ENCODE assay signal across 1 cellular context in genomic region chr5:68217476-68217984, GRCh38.
TF ChIP-seq lines count a peak whose summit lies in the region.

No MANE protein-coding gene starts in this region.

TF ChIP-seq in WTC11, 78 proteins besides CTCF, POLR2A, EP300 and RAD21 (continued from another document):
- TF ChIP-seq PRDM15 (CRISPR knock-in tag; IDR thresholded peaks at IDR 0.05) (no peak), MXD4 (CRISPR knock-in tag; IDR thresholded peaks at IDR 0.05; ENCODE audit: borderline replicate concordance) (no peak), TP53 (CRISPR knock-in tag; IDR thresholded peaks at IDR 0.05) (no peak), E2F1 (CRISPR knock-in tag; IDR thresholded peaks at IDR 0.05) (no peak), IRF2 (CRISPR knock-in tag; IDR thresholded peaks at IDR 0.05; ENCODE audit: borderline replicate concordance, low read depth) (no peak), TEAD1 (CRISPR knock-in tag; IDR thresholded peaks at IDR 0.05) (no peak), ZNF425 (CRISPR knock-in tag; conservative IDR thresholded peaks at IDR 0.05) (no peak), SMAD4 (CRISPR knock-in tag; IDR thresholded peaks at IDR 0.05) (no peak), USF1 (CRISPR knock-in tag; IDR thresholded peaks at IDR 0.05) (no peak), ZSCAN18 (CRISPR knock-in tag; IDR thresholded peaks at IDR 0.05) (no peak)
